ENCODE assay signal across 8 cellular contexts in genomic region chr11:124622531-124623451, GRCh38.
DNase-seq lines count a peak whose midpoint lies in the region; ATAC-seq and TF ChIP-seq lines count a peak whose summit lies in the region.

A gene with protein sequence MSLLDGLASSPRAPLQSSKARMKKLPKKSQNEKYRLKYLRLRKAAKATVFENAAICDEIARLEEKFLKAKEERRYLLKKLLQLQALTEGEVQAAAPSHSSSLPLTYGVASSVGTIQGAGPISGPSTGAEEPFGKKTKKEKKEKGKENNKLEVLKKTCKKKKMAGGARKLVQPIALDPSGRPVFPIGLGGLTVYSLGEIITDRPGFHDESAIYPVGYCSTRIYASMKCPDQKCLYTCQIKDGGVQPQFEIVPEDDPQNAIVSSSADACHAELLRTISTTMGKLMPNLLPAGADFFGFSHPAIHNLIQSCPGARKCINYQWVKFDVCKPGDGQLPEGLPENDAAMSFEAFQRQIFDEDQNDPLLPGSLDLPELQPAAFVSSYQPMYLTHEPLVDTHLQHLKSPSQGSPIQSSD (plus strand): TSS chr11:124622864. CDS start chr11:124623084, 220 bp downstream.

- no peak for TF ChIP-seq CTCF in AG09319 (IDR thresholded peaks at IDR 0.05; ENCODE audit: low read depth, low read length)

- DNase-seq in AG09319 (ENCODE audit: extremely low read depth, low read depth) (peak; percentile 73), NCI-H446 treated with DMSO at 0.1 percent for 48 hours (lab: John Stamatoyannopoulos, UW) (peak; percentile 86), cerebellar cortex (ENCODE audit: low spot score) (peak; percentile 96), islet precursor cell (peak; percentile 96)
- DNase-seq in activated CD4-positive, CD25-positive, alpha-beta regulatory T cell treated with anti-CD3 and anti-CD28 coated beads, Interleukin-2, amount 50 U/mL, for 72 hours: peak; percentile 78
- peak; percentile 62 to 77 (median 64) for DNase-seq in stimulated activated CD4-positive, alpha-beta T cell treated with anti-CD3 and anti-CD28 coated beads, Interleukin-12 subunit alpha, Interleukin-12 subunit beta, amount 100 ng/mL, for 48 hours (ENCODE audit: low read depth in 2 of 3, low spot score in 1 of 3)

- ATAC-seq in GM19035 (IDR thresholded peaks at IDR 0.05; ENCODE audit: unreplicated experiment) (peak; percentile 99), HG03342 (IDR thresholded peaks at IDR 0.05; ENCODE audit: unreplicated experiment) (peak; percentile 96)

Comparison
In these comparisons a context has a peak if more than half of its experiments do, and no peak if none do; other contexts are left out.
1. Peak in every context shown above with its lines: DNase-seq and ATAC-seq.